Comparison of ENCODE assay signal across 8 cellular contexts in the genomic region with DNA sequence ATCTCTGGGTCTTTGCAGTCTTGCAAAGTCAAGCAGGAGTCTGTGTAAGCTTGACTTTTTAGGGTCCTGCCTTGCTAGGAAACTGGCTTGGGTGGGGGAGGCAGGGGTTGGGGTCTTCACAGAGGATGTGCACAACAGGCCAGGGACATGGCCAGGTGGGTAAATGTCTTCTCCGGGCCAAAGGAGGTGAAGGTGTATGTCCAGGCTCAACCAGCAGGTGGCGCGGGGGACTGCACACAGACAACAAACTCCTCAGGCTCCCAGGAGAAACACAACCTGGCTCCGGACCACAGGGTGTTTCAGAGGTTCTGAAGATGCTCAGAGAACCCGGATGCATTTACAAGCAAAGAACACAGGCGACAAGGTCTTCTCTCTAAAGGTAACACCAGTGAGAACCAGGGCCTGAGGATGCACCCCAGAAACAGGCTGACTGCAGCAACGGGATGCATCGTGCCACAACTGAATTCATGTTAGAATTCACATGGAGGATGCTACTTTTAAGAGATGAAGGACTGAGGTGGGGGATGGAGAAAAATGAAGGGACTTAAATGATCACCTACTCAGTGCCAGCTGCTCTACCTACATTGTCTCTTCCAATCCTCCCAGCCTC. TPM values are rescaled to one million over a fixed set of nuclear protein-coding genes. Genes with fewer than 3 reads are reported as not detected.
DNase-seq lines count a peak whose midpoint lies in the region; ATAC-seq lines count a peak whose summit lies in the region.

No MANE protein-coding gene starts in this region.

- CTCF ChIA-PET in T-cell (lab: Charles Lee) = interaction anchor here (0.6 to 1.3 kb wide), 3 partner anchors 8 to 132 kb away, joined by 3 read pairs; no protein-coding TSS in a partner anchor

- H3K4me3 Mint-ChIP-seq in T-cell = no peak overlapping the region

- H3K36me3 Mint-ChIP-seq in T-cell = no peaks in the 10 kb centered on the region

- no peaks in the 10 kb centered on the region for H3K9me3 Mint-ChIP-seq in T-cell

- ATAC-seq in T-cell (replicated peaks in 1 of 4) (no peak), HG03039 (IDR thresholded peaks at IDR 0.05; ENCODE audit: unreplicated experiment) (no peak), HG03460 (IDR thresholded peaks at IDR 0.05; ENCODE audit: unreplicated experiment) (no peak)

- DNase-seq in COLO668 (lab: John Stamatoyannopoulos, UW; ENCODE audit: unreplicated experiment) (peak; percentile 68), HT1080 (ENCODE audit: low read depth) (peak; percentile 54), T-cell (peak in 32 of 34 experiments; percentile 9 to 62 (median 46)), astrocyte of the hippocampus (ENCODE audit: low read depth, low spot score) (peak; percentile 47), islet precursor cell (peak; percentile 84)
- DNase-seq in stimulated activated CD4-positive, alpha-beta T cell treated with anti-CD3 and anti-CD28 coated beads, TNF-alpha, amount 100 ng/mL, for 48 hours (ENCODE audit: low read depth in 3 of 3) = peak; percentile 22 to 61 (median 41)

- peak overlapping the region in 1 of 2 donors; percentile 46 for H3K27ac Mint-ChIP-seq in T-cell

- H3K4me1 Mint-ChIP-seq in T-cell = peaks cover 21 to 95% (median 81%) of the 10 kb centered on the region in 3 donors

- POLR2A ChIA-PET in T-cell (lab: Charles Lee) = no interaction called here

- peaks cover 0 to 3% of the 10 kb centered on the region in 2 donors for H3K27me3 Mint-ChIP-seq in T-cell

RNA-seq across cellular contexts. Expression of a gene that starts 56.0 kb away (rescaled TPM):
- 23.5 and 27.9 TPM in 2 replicates for total RNA-seq in HT1080 (2014; rRNA removed; shearing (Covaris generic))
- polyA plus RNA-seq in HT1080 (2015; cell fraction: cytosol; rRNA removed) = 17.4 and 18.0 TPM in 2 replicates
- polyA plus RNA-seq in HT1080 (2015; cell fraction: nucleus; rRNA removed) = 68.7 and 70.0 TPM in 2 replicates
- total RNA-seq in T-cell = 10 to 100 TPM; 12.4 to 58.2 (median 27.3) TPM
